Comparison of ENCODE assay signal across 8 cellular contexts in genomic region chr2:64859208-64860161, GRCh38.
DNase-seq lines count a peak whose midpoint lies in the region; ATAC-seq, FAIRE-seq and TF ChIP-seq lines count a peak whose summit lies in the region.

No MANE protein-coding gene starts in this region.

- ATAC-seq in GM21390 (IDR thresholded peaks at IDR 0.05; ENCODE audit: unreplicated experiment) (no peak), HG03342 (IDR thresholded peaks at IDR 0.05; ENCODE audit: unreplicated experiment) (no peak)

- in situ Hi-C loops in astrocyte of the spinal cord (cut with HindIII; ENCODE audit: low sequenced_read_pairs) = no loop called here

- TF ChIP-seq CTCF in astrocyte of the spinal cord (IDR thresholded peaks at IDR 0.05; ENCODE audit: low read depth, low read length) = no peak

- WGBS in iPS DF 6.9 (ENCODE audit: insufficient coverage, insufficient read length) = no CpG with 5 or more reads among the region's 63 CpGs

- no peaks in the 10 kb centered on the region for H3K36me3 ChIP-seq in iPS DF 6.9 (ENCODE audit: control insufficient read depth, insufficient read depth, low read length)

- TF ChIP-seq POLR2A in H54 (IDR thresholded peaks at IDR 0.05; ENCODE audit: low read depth, low read length) = peak; percentile 27; the same call in 1 of the 2 replicates

- peaks cover 9% of the 10 kb centered on the region for H3K4me1 ChIP-seq in iPS DF 6.9 (ENCODE audit: control insufficient read depth, insufficient read depth, low read length)

- peaks cover 3% of the 10 kb centered on the region; the same call in 1 of the 2 replicates for H3K27me3 ChIP-seq in iPS DF 6.9 (ENCODE audit: control insufficient read depth, insufficient read depth, low read length)

- H3K27ac ChIP-seq in iPS DF 6.9 (ENCODE audit: low read length) = no peak overlapping the region

- H3K4me3 ChIP-seq in astrocyte of the spinal cord (ENCODE audit: low read depth, low read length) = no peak overlapping the region
- H3K4me3 ChIP-seq in iPS DF 6.9 (ENCODE audit: low read length) = peak overlapping the region; percentile 26; the same call in 1 of the 2 replicates

- no peaks in the 10 kb centered on the region for H3K9me3 ChIP-seq in iPS DF 6.9 (ENCODE audit: control insufficient read depth, insufficient read depth, low read length)

- peak; percentile 90 for FAIRE-seq in H54 (lab: Jason Lieb, UNC)

- peak; percentile 82 for DNase-seq in DMS79 (lab: John Stamatoyannopoulos, UW)
- peak; percentile 92 for DNase-seq in H54 (ENCODE audit: insufficient read length, low spot score)
- DNase-seq in NCI-H226 = peak; percentile 86
- peak; percentile 92 for DNase-seq in astrocyte of the spinal cord (ENCODE audit: low read depth, low spot score)
- no peak for DNase-seq in iPS DF 6.9 (ENCODE audit: low read depth, low spot score)
- peak; percentile 84 for DNase-seq in renal cortical epithelial cell (ENCODE audit: low read depth)
